12 cellular contexts compared by ENCODE assay signal in the genomic region with DNA sequence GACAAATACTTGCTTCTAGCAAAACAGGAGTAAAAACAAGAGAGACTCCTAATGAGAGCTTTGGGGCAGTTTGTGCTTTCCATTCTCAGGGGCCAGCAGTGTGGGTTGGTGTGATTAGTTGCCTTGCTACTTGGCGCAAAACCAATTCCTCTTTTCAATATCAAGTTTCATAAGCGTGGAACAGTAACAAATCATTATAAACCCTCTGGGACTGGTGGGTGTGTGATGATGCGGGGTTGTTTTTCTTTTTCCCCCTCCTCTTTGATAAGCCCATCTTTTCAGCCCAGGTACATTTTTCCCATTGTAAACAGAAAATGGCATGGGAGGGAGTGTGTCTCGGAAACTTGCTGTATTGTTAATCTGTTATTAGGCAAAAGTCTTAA.
DNase-seq lines count a peak whose midpoint lies in the region; ATAC-seq lines count a peak whose summit lies in the region.
"Had no signal": no experiment of that assay in that cellular context is flagged by ENCODE, and none has a peak within 500 bp of the region (broad histone marks: within the 10 kb centered on the region; RNA-seq: fewer than 3 reads in every experiment).

No MANE protein-coding gene starts in this region.

- H3K4me3 Mint-ChIP-seq in activated CD4-positive, alpha-beta memory T cell treated with anti-CD3 and anti-CD28 coated beads, Interleukin-2, amount 10 ng/mL, durations not matched to agents 7 days and 5 days, result no peak overlapping the region
- H3K4me3 Mint-ChIP-seq: activated naive CD4-positive, alpha-beta T cell treated with anti-CD3 and anti-CD28 coated beads, Interleukin-2, amount 50 U/mL, for 24 hours had no signal

- H3K4me3 ChIP-seq in GM23248 (peak overlapping the region; percentile 76), skeletal muscle tissue (ENCODE audit: low read length in 3 of 3) (peak overlapping the region; percentile 1 to 59 (median 36))
- H3K4me3 ChIP-seq: testis had no signal

- no peaks in the 10 kb centered on the region for H3K27me3 Mint-ChIP-seq in activated CD4-positive, alpha-beta memory T cell treated with anti-CD3 and anti-CD28 coated beads, Interleukin-2, amount 10 ng/mL, durations not matched to agents 7 days and 5 days
- H3K27me3 Mint-ChIP-seq: activated naive CD4-positive, alpha-beta T cell treated with anti-CD3 and anti-CD28 coated beads, Interleukin-2, amount 50 U/mL, for 24 hours had no signal

- no peaks in the 10 kb centered on the region for H3K36me3 ChIP-seq in GM23248 (ENCODE audit: low read depth)
- no peaks in the 10 kb centered on the region for H3K36me3 ChIP-seq in skeletal muscle tissue (ENCODE audit: control insufficient read depth in 3 of 3, insufficient read depth in 3 of 3, low read length in 3 of 3)

- H3K9me2 ChIP-seq in GM23248 (ENCODE audit: insufficient read depth), result no peaks in the 10 kb centered on the region

- H3K9ac ChIP-seq in GM23248 (no peak overlapping the region), skeletal muscle tissue (ENCODE audit: low read depth in 1 of 3, low read length in 3 of 3) (peak overlapping the region in 2 of 3 donors; percentile 49 to 60)

- 52 to 58% methylated on average over 4 of the region's 4 CpGs for WGBS in GM23248 (ENCODE audit: low coverage in 1 of 2, low lambda C conversion rate in 2 of 2, missing lambda C conversion rate in 2 of 2), 2 experiments

- peak overlapping the region; percentile 86 for H3K4me2 ChIP-seq in GM23248 (ENCODE audit: unreplicated experiment)

- no peaks in the 10 kb centered on the region for H3K9me3 Mint-ChIP-seq in activated CD4-positive, alpha-beta memory T cell treated with anti-CD3 and anti-CD28 coated beads, Interleukin-2, amount 10 ng/mL, durations not matched to agents 7 days and 5 days
- H3K9me3 Mint-ChIP-seq: activated naive CD4-positive, alpha-beta T cell treated with anti-CD3 and anti-CD28 coated beads, Interleukin-2, amount 50 U/mL, for 24 hours had no signal

- CTCF ChIA-PET in activated CD4-positive, alpha-beta memory T cell treated with anti-CD3 and anti-CD28 coated beads, Interleukin-2, amount 10 ng/mL, durations not matched to agents 7 days and 5 days (lab: Charles Lee), result no interaction called here

- H2AFZ ChIP-seq in GM23248, result peak overlapping the region; percentile 82

- in situ Hi-C loops in GM23248 (cut with MboI), result no loop called here

- H3K79me2 ChIP-seq in GM23248 (ENCODE audit: insufficient read depth), result no peaks in the 10 kb centered on the region

- ATAC-seq in HG03280 (IDR thresholded peaks at IDR 0.05; ENCODE audit: unreplicated experiment), result no peak

- H3K9me3 ChIP-seq in GM23248 (ENCODE audit: low read depth) (no peaks in the 10 kb centered on the region), skeletal muscle tissue (ENCODE audit: control insufficient read depth in 3 of 3, low read length in 3 of 3) (no peaks in the 10 kb centered on the region)
- H3K9me3 ChIP-seq: testis had no signal

- H4K20me1 ChIP-seq in GM23248 (ENCODE audit: insufficient read depth), result no peaks in the 10 kb centered on the region

- H3K36me3 Mint-ChIP-seq in activated CD4-positive, alpha-beta memory T cell treated with anti-CD3 and anti-CD28 coated beads, Interleukin-2, amount 10 ng/mL, durations not matched to agents 7 days and 5 days (ENCODE audit: low read depth), result no peaks in the 10 kb centered on the region
- H3K36me3 Mint-ChIP-seq: activated naive CD4-positive, alpha-beta T cell treated with anti-CD3 and anti-CD28 coated beads, Interleukin-2, amount 50 U/mL, for 24 hours had no signal

- H3K4me1 ChIP-seq in GM23248 (ENCODE audit: insufficient read depth), result peaks cover 16% of the 10 kb centered on the region
- peaks cover 20 to 51% (median 38%) of the 10 kb centered on the region in 3 donors for H3K4me1 ChIP-seq in skeletal muscle tissue (ENCODE audit: control insufficient read depth in 3 of 3, insufficient read depth in 3 of 3, low read length in 3 of 3)

- POLR2A ChIA-PET in activated CD4-positive, alpha-beta memory T cell treated with anti-CD3 and anti-CD28 coated beads, Interleukin-2, amount 10 ng/mL, durations not matched to agents 7 days and 5 days (lab: Charles Lee), result no interaction called here

- peaks cover 7% of the 10 kb centered on the region; the same call in 1 of the 2 replicates for H3F3A ChIP-seq in GM23248 (ENCODE audit: insufficient read depth)

- H3K27ac ChIP-seq in GM23248 (no peak overlapping the region), skeletal muscle tissue (ENCODE audit: low read depth, low read length) (no peak overlapping the region)

- H3K4me1 Mint-ChIP-seq in activated CD4-positive, alpha-beta memory T cell treated with anti-CD3 and anti-CD28 coated beads, Interleukin-2, amount 10 ng/mL, durations not matched to agents 7 days and 5 days, result no peaks in the 10 kb centered on the region

- H3K27me3 ChIP-seq in GM23248 (replicated peaks; ENCODE audit: insufficient read depth) (no peaks in the 10 kb centered on the region), skeletal muscle tissue (ENCODE audit: control insufficient read depth in 3 of 3, insufficient read depth in 3 of 3, low read length in 3 of 3) (no peaks in the 10 kb centered on the region)
- H3K27me3 ChIP-seq: testis had no signal

- no peak overlapping the region for H3K27ac Mint-ChIP-seq in activated CD4-positive, alpha-beta memory T cell treated with anti-CD3 and anti-CD28 coated beads, Interleukin-2, amount 10 ng/mL, durations not matched to agents 7 days and 5 days
- H3K27ac Mint-ChIP-seq: activated naive CD4-positive, alpha-beta T cell treated with anti-CD3 and anti-CD28 coated beads, Interleukin-2, amount 50 U/mL, for 24 hours had no signal

- peak; percentile 49 for DNase-seq in GM23248
- DNase-seq in NCI-H524 treated with DMSO at 0.1 percent for 48 hours (lab: John Stamatoyannopoulos, UW), result peak; percentile 81
- DNase-seq in fibroblast of gingiva (ENCODE audit: low read depth), result peak; percentile 49
- DNase-seq in activated CD4-positive, alpha-beta memory T cell treated with anti-CD3 and anti-CD28 coated beads, Interleukin-2, amount 10 ng/mL, durations not matched to agents 7 days and 5 days, result no peak
- DNase-seq in activated CD4-positive, alpha-beta T cell treated with anti-CD3 and anti-CD28 coated beads, Interleukin-2, amount 50 U/mL, for 4 hours, result no peak
- no peak for DNase-seq in activated naive CD4-positive, alpha-beta T cell treated with Interleukin-2 at 50 U/mL for 16 hours
- DNase-seq: Kasumi-1, T-helper 2 cell, testis had no signal

Comparison
In these comparisons a context has a peak if more than half of its experiments do, and no peak if none do; other contexts are left out.
1. DNase-seq: peak in GM23248 (single experiment), NCI-H524 treated with DMSO at 0.1 percent for 48 hours (single experiment) and fibroblast of gingiva (single experiment); none in activated CD4-positive, alpha-beta memory T cell treated with anti-CD3 and anti-CD28 coated beads, Interleukin-2, amount 10 ng/mL, durations not matched to agents 7 days and 5 days (single experiment), activated CD4-positive, alpha-beta T cell treated with anti-CD3 and anti-CD28 coated beads, Interleukin-2, amount 50 U/mL, for 4 hours (0 of 2) and activated naive CD4-positive, alpha-beta T cell treated with Interleukin-2 at 50 U/mL for 16 hours (single experiment).